ENCODE assay signal across 13 cellular contexts in the genomic region with DNA sequence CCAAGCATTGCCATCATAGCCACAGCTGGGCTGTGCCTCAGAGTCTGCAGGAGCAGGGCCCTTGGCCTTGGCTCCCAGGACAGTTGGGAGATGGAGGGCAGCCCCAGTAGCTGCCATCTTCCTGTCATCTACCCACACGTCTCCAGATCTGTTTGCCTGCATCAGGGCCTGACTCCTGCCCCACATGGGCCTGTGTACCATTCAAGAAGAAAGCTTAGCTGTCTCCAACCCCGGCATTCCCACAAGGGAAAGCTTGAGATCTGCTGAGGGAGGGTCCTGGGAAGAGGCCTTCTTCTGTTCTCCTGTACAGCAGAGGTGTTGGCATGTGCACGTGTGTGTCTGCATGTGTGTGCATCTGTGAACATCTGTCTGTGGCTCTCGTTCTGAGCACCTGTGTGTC.
A peak's percentile ranks its signal among the peaks of the same experiment; 100 is the strongest.
DNase-seq lines count a peak whose midpoint lies in the region; ATAC-seq and TF ChIP-seq lines count a peak whose summit lies in the region.
"Had no signal": no experiment of that assay in that cellular context is flagged by ENCODE, and none has a peak within 500 bp of the region (broad histone marks: within the 10 kb centered on the region; RNA-seq: fewer than 3 reads in every experiment).

No MANE protein-coding gene starts in this region.

- H3K4me2 ChIP-seq in GM23338: no peak overlapping the region

- intact Hi-C loops in right cardiac atrium (cut with DNase I): no loop called here

- H3K9me3 ChIP-seq in effector memory CD4-positive, alpha-beta T cell (ENCODE audit: control insufficient read depth, low read length): no peaks in the 10 kb centered on the region
- H3K9me3 ChIP-seq in right cardiac atrium (ENCODE audit: control insufficient read depth, low read length): no peaks in the 10 kb centered on the region

- POLR2A ChIA-PET in T-cell (lab: Charles Lee): no interaction called here

- peaks cover 1% of the 10 kb centered on the region for H3K27me3 Mint-ChIP-seq in activated T-cell treated with anti-CD3 and anti-CD28 coated beads, Interleukin-2, amount 50 U/mL, for 4 hours (ENCODE audit: low read depth)
- H3K27me3 Mint-ChIP-seq in T-cell: peaks cover 0 to under 1% of the 10 kb centered on the region in 2 donors
- H3K27me3 Mint-ChIP-seq in osteocyte (ENCODE audit: unreplicated experiment): peaks cover 56% of the 10 kb centered on the region
- H3K27me3 Mint-ChIP-seq in GM23338 (ENCODE audit: insufficient read depth, low read depth, poor library complexity): peaks cover 5% of the 10 kb centered on the region

- H3K4me3 Mint-ChIP-seq in activated T-cell treated with anti-CD3 and anti-CD28 coated beads, Interleukin-2, amount 50 U/mL, for 4 hours: peak overlapping the region; percentile 82
- H3K4me3 Mint-ChIP-seq in T-cell (peak overlapping the region; percentile 77 to 81 (median 78)), osteocyte (ENCODE audit: unreplicated experiment) (peak overlapping the region; percentile 0), GM23338 (no peak overlapping the region; the same call in 2 of the 3 replicates)
- H3K4me3 Mint-ChIP-seq: dendritic cell treated with granulocyte-macrophage colony-stimulating factor and Interleukin-4, amounts not matched to agents 40 ng/mL and 50 ng/mL, for 4 days had no signal

- DNase-seq in activated T-cell treated with anti-CD3 and anti-CD28 coated beads, Interleukin-2, amount 50 U/mL, for 4 hours: no peak
- no peak for DNase-seq in activated T-cell treated with anti-CD3 and anti-CD28 coated beads for 4 hours
- DNase-seq in T-cell: no peak
- DNase-seq in effector memory CD4-positive, alpha-beta T cell: no peak
- no peak for DNase-seq in osteocyte (ENCODE audit: extremely low spot score, unreplicated experiment)
- DNase-seq in GM23338 (ENCODE audit: low spot score): no peak
- no peak for DNase-seq in right cardiac atrium
- DNase-seq in NCI-H82 (lab: John Stamatoyannopoulos, UW): no peak
- DNase-seq: NCI-H1092 treated with DMSO at 0.1 percent for 48 hours, NCI-H2171 treated with DMSO at 0.1 percent for 48 hours, retina had no signal

- H3K79me2 ChIP-seq in GM23338 (replicated peaks; ENCODE audit: insufficient read depth): no peaks in the 10 kb centered on the region

- ATAC-seq in activated T-cell treated with anti-CD3 and anti-CD28 coated beads, Interleukin-2, amount 50 U/mL, for 4 hours: no peak
- ATAC-seq in T-cell (replicated peaks in 1 of 4): no peak
- ATAC-seq in GM23338: no peak
- ATAC-seq in right cardiac atrium: no peak
- ATAC-seq: activated CD4-positive, CD25-positive, alpha-beta regulatory T cell treated with anti-CD3 and anti-CD28 coated beads, Interleukin-2, amount 50 U/mL, for 24 hours had no signal

- H3K36me3 ChIP-seq in effector memory CD4-positive, alpha-beta T cell (ENCODE audit: control insufficient read depth, insufficient read depth, low read length): no peaks in the 10 kb centered on the region
- H3K36me3 ChIP-seq in GM23338 (ENCODE audit: insufficient read depth): no peaks in the 10 kb centered on the region

- no peaks in the 10 kb centered on the region for H3K36me3 Mint-ChIP-seq in activated T-cell treated with anti-CD3 and anti-CD28 coated beads, Interleukin-2, amount 50 U/mL, for 4 hours (ENCODE audit: insufficient read depth)
- no peaks in the 10 kb centered on the region for H3K36me3 Mint-ChIP-seq in T-cell
- no peaks in the 10 kb centered on the region for H3K36me3 Mint-ChIP-seq in osteocyte (ENCODE audit: unreplicated experiment)
- no peaks in the 10 kb centered on the region for H3K36me3 Mint-ChIP-seq in GM23338 (ENCODE audit: low read depth)

- peaks cover 44% of the 10 kb centered on the region for H3K4me1 ChIP-seq in effector memory CD4-positive, alpha-beta T cell (ENCODE audit: control insufficient read depth, insufficient read depth, low read length, poor library complexity, severe bottlenecking)
- peaks cover 31% of the 10 kb centered on the region for H3K4me1 ChIP-seq in GM23338 (ENCODE audit: insufficient read depth)
- H3K4me1 ChIP-seq in right cardiac atrium (ENCODE audit: control insufficient read depth, insufficient read depth, low read length): no peaks in the 10 kb centered on the region

- CTCF ChIA-PET in T-cell (lab: Charles Lee): interaction anchor here in 1 of 2 donors (0.5 to 0.6 kb wide), 2 partner anchors 120 to 647 kb away, joined by 3 to 5 read pairs; no protein-coding TSS in a partner anchor

- H3K9me3 Mint-ChIP-seq in activated T-cell treated with anti-CD3 and anti-CD28 coated beads, Interleukin-2, amount 50 U/mL, for 4 hours: no peaks in the 10 kb centered on the region
- no peaks in the 10 kb centered on the region for H3K9me3 Mint-ChIP-seq in T-cell
- no peaks in the 10 kb centered on the region for H3K9me3 Mint-ChIP-seq in osteocyte (ENCODE audit: unreplicated experiment)
- no peaks in the 10 kb centered on the region for H3K9me3 Mint-ChIP-seq in GM23338

- peaks cover 67% of the 10 kb centered on the region for H3K4me1 Mint-ChIP-seq in activated T-cell treated with anti-CD3 and anti-CD28 coated beads, Interleukin-2, amount 50 U/mL, for 4 hours (ENCODE audit: low read depth)
- H3K4me1 Mint-ChIP-seq in T-cell: peaks cover 67 to 73% (median 70%) of the 10 kb centered on the region in 3 donors
- peaks cover 5% of the 10 kb centered on the region for H3K4me1 Mint-ChIP-seq in osteocyte (ENCODE audit: unreplicated experiment)
- H3K4me1 Mint-ChIP-seq in GM23338: peaks cover 36% of the 10 kb centered on the region

- peak overlapping the region; percentile 78 for H3K27ac ChIP-seq in effector memory CD4-positive, alpha-beta T cell (ENCODE audit: insufficient read depth, low read length, poor library complexity, severe bottlenecking)
- H3K27ac ChIP-seq in GM23338 (ENCODE audit: low read depth): no peak overlapping the region
- no peak overlapping the region for H3K27ac ChIP-seq in right cardiac atrium (ENCODE audit: low read length)

- H2AFZ ChIP-seq in GM23338: no peak overlapping the region

- H3K27ac Mint-ChIP-seq in T-cell: peak overlapping the region; percentile 91 to 94
- no peak overlapping the region for H3K27ac Mint-ChIP-seq in osteocyte (ENCODE audit: unreplicated experiment)
- no peak overlapping the region for H3K27ac Mint-ChIP-seq in GM23338
- H3K27ac Mint-ChIP-seq: dendritic cell treated with granulocyte-macrophage colony-stimulating factor and Interleukin-4, amounts not matched to agents 40 ng/mL and 50 ng/mL, for 4 days had no signal

- H3K9me2 ChIP-seq in GM23338 (ENCODE audit: insufficient read depth): no peaks in the 10 kb centered on the region

- 0 out of 2 replicates have a peak, but pooled peaks cover 4% of the 10 kb centered on the region for H3F3A ChIP-seq in GM23338 (replicated peaks; ENCODE audit: low read depth)

- H3K27me3 ChIP-seq in effector memory CD4-positive, alpha-beta T cell (replicated peaks; ENCODE audit: control insufficient read depth, insufficient read depth, low read length, poor library complexity, severe bottlenecking): no peaks in the 10 kb centered on the region
- H3K27me3 ChIP-seq in GM23338 (ENCODE audit: insufficient read depth) (no peaks in the 10 kb centered on the region), right cardiac atrium (ENCODE audit: control insufficient read depth, insufficient read depth) (no peaks in the 10 kb centered on the region)

- no peaks in the 10 kb centered on the region for H4K20me1 ChIP-seq in GM23338 (replicated peaks; ENCODE audit: insufficient read depth)

- TF ChIP-seq CTCF in osteocyte (IDR thresholded peaks at IDR 0.05): no peak
- TF ChIP-seq CTCF in GM23338 (conservative IDR thresholded peaks at IDR 0.05; ENCODE audit: low read depth in 2 of 2): no peak

- no peak overlapping the region for H3K4me3 ChIP-seq in effector memory CD4-positive, alpha-beta T cell (ENCODE audit: insufficient read depth, low read depth, low read length, poor library complexity, severe bottlenecking)
- H3K4me3 ChIP-seq in GM23338 (no peak overlapping the region), right cardiac atrium (ENCODE audit: low read length) (no peak overlapping the region)

- 72% methylated on average over 4 of the region's 4 CpGs for WGBS in right cardiac atrium

TF ChIP-seq in GM23338, 12 proteins besides CTCF, POLR2A, EP300 and RAD21:
- no peak for TF ChIP-seq STAT1 (IDR thresholded peaks at IDR 0.05; ENCODE audit: unreplicated experiment)
- TF ChIP-seq EZH2phosphoT487 (IDR thresholded peaks at IDR 0.05; ENCODE audit: unreplicated experiment): no peak

Comparison
In these comparisons a context has a peak if more than half of its experiments do, and no peak if none do; other contexts are left out.
1. H3K27ac Mint-ChIP-seq: peak in T-cell (2 of 2); none in osteocyte (single experiment) and GM23338 (single experiment).